10 cellular contexts compared by ENCODE assay signal in genomic region chr6:137224890-137225198, GRCh38. TPM values are rescaled to one million over a fixed set of nuclear protein-coding genes. Genes with fewer than 3 reads are reported as not detected.
DNase-seq lines count a peak whose midpoint lies in the region; ATAC-seq and TF ChIP-seq lines count a peak whose summit lies in the region.
"Had no signal": no experiment of that assay in that cellular context is flagged by ENCODE, and none has a peak within 500 bp of the region (broad histone marks: within the 10 kb centered on the region; RNA-seq: fewer than 3 reads in every experiment).

No MANE protein-coding gene starts in this region.

- TF ChIP-seq CTCF in neutrophil (IDR thresholded peaks at IDR 0.05) (peak; percentile 42), mammary epithelial cell (conservative IDR thresholded peaks at IDR 0.05 in 1 of 2, IDR thresholded peaks at IDR 0.05 in 1 of 2; ENCODE audit: extremely low read depth in 1 of 2, insufficient read depth in 1 of 2, low read depth in 1 of 2, low read length in 2 of 2) (no peak), A673 (conservative IDR thresholded peaks at IDR 0.05; ENCODE audit: low read depth, low read length) (no peak)

- H3K4me2 ChIP-seq in mammary epithelial cell (ENCODE audit: insufficient read depth, low read depth, low read length) = no peak overlapping the region
- H3K4me2 ChIP-seq: GM23338 had no signal

- peaks cover 74 to 76% of the 10 kb centered on the region in 2 experiments for H3K4me1 ChIP-seq in neutrophil (ENCODE audit: control insufficient read depth in 1 of 2, insufficient read depth in 1 of 2, low read depth in 1 of 2, low read length in 1 of 2)
- peaks cover 1% of the 10 kb centered on the region for H3K4me1 ChIP-seq in mammary epithelial cell (ENCODE audit: insufficient read depth, low read length)
- H3K4me1 ChIP-seq in A673 (ENCODE audit: insufficient read depth, low read length, poor library complexity, severe bottlenecking) = no peaks in the 10 kb centered on the region

- no peaks in the 10 kb centered on the region for H3K27me3 Mint-ChIP-seq in T-cell

- POLR2A ChIA-PET in T-cell (lab: Charles Lee) (no interaction called here), A673 (lab: Charles Lee; ENCODE audit: low non-redundant PET) (no interaction called here)

- peak overlapping the region in 2 of 3 donors; percentile 5 to 31 for H3K4me3 Mint-ChIP-seq in T-cell
- H3K4me3 Mint-ChIP-seq: endodermal cell, GM23338 had no signal

- no peaks in the 10 kb centered on the region for H3K9me3 Mint-ChIP-seq in T-cell
- H3K9me3 Mint-ChIP-seq: endodermal cell, GM23338 had no signal

- no peaks in the 10 kb centered on the region for H3K9me3 ChIP-seq in neutrophil
- H3K9me3 ChIP-seq in mammary epithelial cell (replicated peaks; ENCODE audit: insufficient read depth, low read length) = no peaks in the 10 kb centered on the region
- H3K9me3 ChIP-seq in A673 (ENCODE audit: low read depth, low read length, poor library complexity, severe bottlenecking) = no peaks in the 10 kb centered on the region

- H3K27ac Mint-ChIP-seq in T-cell = peak overlapping the region; percentile 66 to 85
- H3K27ac Mint-ChIP-seq: endodermal cell, GM23338 had no signal

- H2AFZ ChIP-seq in mammary epithelial cell (ENCODE audit: low read depth, low read length) = no peak overlapping the region
- H2AFZ ChIP-seq: GM23338 had no signal

- peak overlapping the region; percentile 100 for H3K27ac ChIP-seq in neutrophil
- H3K27ac ChIP-seq in mammary epithelial cell (ENCODE audit: insufficient read depth, low read depth, low read length) = no peak overlapping the region
- H3K27ac ChIP-seq in A673 (ENCODE audit: low read depth, low read length, poor library complexity, severe bottlenecking) = no peak overlapping the region

- DNase-seq in T-cell (peak in 1 of 34 experiments; percentile 26), mammary epithelial cell (no peak), NCI-H446 (lab: John Stamatoyannopoulos, UW) (no peak), DMS79 (lab: John Stamatoyannopoulos, UW) (no peak), A673 (ENCODE audit: low spot score) (no peak)
- DNase-seq: endodermal cell had no signal

- H3K4me3 ChIP-seq in neutrophil (ENCODE audit: low read depth in 1 of 2, low read length in 1 of 2) (peak overlapping the region in 1 of 2 experiments; percentile 92), mammary epithelial cell (replicated peaks in 1 of 3; ENCODE audit: insufficient read depth in 1 of 3, low read depth in 2 of 3, low read length in 3 of 3) (no peak overlapping the region), A673 (ENCODE audit: low read depth, low read length, poor library complexity, severe bottlenecking) (no peak overlapping the region)
- H3K4me3 ChIP-seq: GM23338 had no signal

- H3K27me3 ChIP-seq in neutrophil (no peaks in the 10 kb centered on the region), mammary epithelial cell (ENCODE audit: insufficient read depth, low read length) (no peaks in the 10 kb centered on the region), A673 (replicated peaks; ENCODE audit: insufficient read depth, low read depth, low read length, poor library complexity) (no peaks in the 10 kb centered on the region)

- no peaks in the 10 kb centered on the region for H3K36me3 ChIP-seq in neutrophil
- no peaks in the 10 kb centered on the region for H3K36me3 ChIP-seq in mammary epithelial cell (ENCODE audit: insufficient read depth, low read length)
- H3K36me3 ChIP-seq in A673 (ENCODE audit: insufficient read depth, low read length, poor library complexity, severe bottlenecking) = no peaks in the 10 kb centered on the region

- dilution Hi-C loops in mammary epithelial cell (cut with HindIII; ENCODE audit: low sequenced_read_pairs) = no loop called here

- intact Hi-C loops in mammary epithelial cell (cut with micrococcal nuclease) (no loop called here), A673 (cut with micrococcal nuclease; ENCODE audit: unreplicated experiment) (no loop called here)

- no peak overlapping the region for H3K9ac ChIP-seq in mammary epithelial cell (ENCODE audit: insufficient read depth, low read length)

- H4K20me1 ChIP-seq in mammary epithelial cell (ENCODE audit: insufficient read depth, low read length) = no peaks in the 10 kb centered on the region

- WGBS in mammary epithelial cell (ENCODE audit: low coverage, missing lambda C conversion rate) = 100% methylated on average over 1 of the region's 1 CpG

- in situ Hi-C loops in mammary epithelial cell (cut with MboI; ENCODE audit: low sequenced_read_pairs in 2 of 2) = no loop called here

- BruUV-seq in mammary epithelial cell (replicated peaks; lab: Mats Ljungman, UMichigan) (no TSS peak), A673 (replicated peaks; lab: Mats Ljungman, UMichigan) (no TSS peak)

- no peaks in the 10 kb centered on the region for H3K79me2 ChIP-seq in mammary epithelial cell (ENCODE audit: insufficient read depth, low read length)

- ATAC-seq in GM18858 (IDR thresholded peaks at IDR 0.05; ENCODE audit: unreplicated experiment) = peak; percentile 49
- ATAC-seq in HG02885 (IDR thresholded peaks at IDR 0.05; ENCODE audit: poor library complexity, unreplicated experiment) = peak; percentile 65
- peak in 3 of 4 experiments; percentile 52 to 74 (median 66) for ATAC-seq in T-cell (replicated peaks in 1 of 4)
- ATAC-seq: GM23338 had no signal

- H3K4me1 Mint-ChIP-seq in T-cell = peaks cover 41 to 70% (median 60%) of the 10 kb centered on the region in 3 donors

- no peaks in the 10 kb centered on the region for H3K36me3 Mint-ChIP-seq in T-cell

- CTCF ChIA-PET in T-cell (lab: Charles Lee) = interaction anchor here in 1 of 2 donors (0.9 kb wide), 1 partner anchor 37 kb away, joined by 3 read pairs; no protein-coding TSS in a partner anchor
- CTCF ChIA-PET in mammary epithelial cell (lab: Charles Lee; ENCODE audit: low non-redundant PET) = no interaction called here
- CTCF ChIA-PET in A673 (lab: Charles Lee) = no interaction called here

RNA-seq across cellular contexts. Expression of gene IFNGR1, which starts 5.7 kb away (rescaled TPM):
- total RNA-seq in T-cell = 10 to 100 TPM; 23.6 to 42.4 (median 28.5) TPM
- total RNA-seq in mammary epithelial cell = 100 to 1,000 TPM in 1 of 2 donors, 10 to 100 TPM in 1; 54.7 to 137 TPM
- polyA plus RNA-seq in mammary epithelial cell = 30.0 TPM
- 17.6 TPM for polyA minus RNA-seq in mammary epithelial cell
- total RNA-seq in A673 (2021) = 18.4 and 19.3 TPM in 2 replicates

RNA-seq across cellular contexts. Expression of gene IL22RA2, which starts 51.4 kb away (rescaled TPM):
- not detected for total RNA-seq in T-cell
- total RNA-seq in mammary epithelial cell = not detected
- not detected for polyA plus RNA-seq in mammary epithelial cell
- not detected for polyA minus RNA-seq in mammary epithelial cell
- not detected in 2 replicates for total RNA-seq in A673 (2021)
- total RNA-seq: endodermal cell, GM23338 had no signal
- polyA plus RNA-seq: GM23338 had no signal
